In the genomic region with DNA sequence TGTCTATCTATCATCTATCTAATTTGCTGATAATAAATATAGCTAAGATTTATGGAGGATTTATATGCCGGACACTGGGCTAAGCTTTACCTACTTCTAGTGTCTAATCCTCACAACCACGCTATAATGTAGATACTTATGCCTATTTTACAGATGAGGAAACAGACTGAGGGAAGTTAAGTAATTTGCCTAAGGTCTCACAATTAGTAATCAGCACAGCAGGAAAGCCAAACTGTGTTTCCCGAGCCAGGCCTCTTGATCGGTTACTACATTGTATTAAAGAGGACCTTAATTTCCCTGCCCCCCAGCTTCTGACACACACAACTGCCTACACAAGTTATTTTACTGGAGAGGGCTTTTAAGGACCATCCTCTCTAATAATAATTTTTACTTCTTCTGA, we compare ENCODE assay signal across 22 cellular contexts. TPM values are rescaled to one million over a fixed set of nuclear protein-coding genes. Genes with fewer than 3 reads are reported as not detected.
A peak's percentile ranks its signal among the peaks of the same experiment; 100 is the strongest.
DNase-seq lines count a peak whose midpoint lies in the region; ATAC-seq and TF ChIP-seq lines count a peak whose summit lies in the region.
"Had no signal": no experiment of that assay in that cellular context is flagged by ENCODE, and none has a peak within 500 bp of the region (broad histone marks: within the 10 kb centered on the region; RNA-seq: fewer than 3 reads in every experiment).

No MANE protein-coding gene starts in this region.

- H3K9me3 ChIP-seq in iPS-20b (ENCODE audit: insufficient read depth, low read depth, low read length) (no peaks in the 10 kb centered on the region), MG63 (no peaks in the 10 kb centered on the region)
- H3K9me3 ChIP-seq: Caco-2, right atrium auricular region, thyroid gland had no signal

- TF ChIP-seq CTCF in NB4 (IDR thresholded peaks at IDR 0.05; ENCODE audit: low read depth, low read length) = no peak

- H3K27me3 ChIP-seq in iPS-20b (ENCODE audit: insufficient read depth, low read length) (no peaks in the 10 kb centered on the region), MG63 (peaks cover 18% of the 10 kb centered on the region)
- H3K27me3 ChIP-seq: right atrium auricular region, thyroid gland had no signal

- H3K27ac ChIP-seq in iPS-20b (ENCODE audit: low read length) = no peak overlapping the region
- H3K27ac ChIP-seq: PC-9, right atrium auricular region, SK-N-MC had no signal

- H3K4me3 ChIP-seq in NB4 (ENCODE audit: low read depth, low read length) (no peak overlapping the region), iPS-20b (ENCODE audit: low read length) (no peak overlapping the region), MG63 (no peak overlapping the region)
- H3K4me3 ChIP-seq: PC-9, right atrium auricular region, SK-N-MC, thyroid gland had no signal

- TF ChIP-seq POLR2A in NB4 (IDR thresholded peaks at IDR 0.05; ENCODE audit: extremely low read depth, insufficient read length) = no peak

- H3K36me3 ChIP-seq in iPS-20b (ENCODE audit: insufficient read depth, low read depth, low read length) (no peaks in the 10 kb centered on the region), MG63 (no peaks in the 10 kb centered on the region)
- H3K36me3 ChIP-seq: right atrium auricular region, thyroid gland had no signal

- H3K9ac ChIP-seq in iPS-20b (ENCODE audit: low read depth, low read length) = peak overlapping the region; percentile 22; the same call in 1 of the 2 replicates

- H3K4me1 ChIP-seq in iPS-20b (ENCODE audit: insufficient read depth, low read length) = peaks cover 56% of the 10 kb centered on the region
- H3K4me1 ChIP-seq: right atrium auricular region had no signal

- peak; percentile 31 for DNase-seq in NB4 (ENCODE audit: low read depth)
- DNase-seq in MG63 = no peak
- no peak for DNase-seq in NCI-H510A (lab: John Stamatoyannopoulos, UW)
- DNase-seq in NK-92 treated with Interleukin-12 subunit alpha and Interleukin-12 subunit beta, amount 100 ng/mL, for 24 hours (lab: John Stamatoyannopoulos, UW) = no peak
- DNase-seq: activated CD4-positive, alpha-beta T cell treated with anti-CD3 and anti-CD28 coated beads for 4 hours; activated gamma-delta T cell treated with Interleukin-2 at 50 U/mL for 16 hours; Caco-2; effector CD4-positive, alpha-beta T cell; EL; NCI-H1048; NCI-H526 treated with DMSO at 0.1 percent for 48 hours; nucleus accumbens; PC-9; stimulated activated naive CD4-positive, alpha-beta T cell had no signal

- peak; percentile 80 for ATAC-seq in GM18861 (IDR thresholded peaks at IDR 0.05; ENCODE audit: unreplicated experiment)
- peak; percentile 56 for ATAC-seq in GM21576 (IDR thresholded peaks at IDR 0.05; ENCODE audit: unreplicated experiment)
- no peak for ATAC-seq in HG03378 (IDR thresholded peaks at IDR 0.05; ENCODE audit: unreplicated experiment)
- ATAC-seq: esophagus mucosa had no signal

RNA-seq across cellular contexts. Expression of gene ONECUT1, which starts 40.9 kb away (rescaled TPM):
- not detected in 2 replicates for total RNA-seq in MG63 (2014; rRNA removed; shearing (Covaris generic); ENCODE audit: low replicate concordance)
- total RNA-seq: esophagus mucosa, PC-9, right atrium auricular region, thyroid gland had no signal
